In genomic region chr21:39175665-39176064, GRCh38 we compare ENCODE assay signal across 1 cellular context.
TF ChIP-seq lines count a peak whose summit lies in the region.

No MANE protein-coding gene starts in this region.

TF ChIP-seq in K562, 482 proteins besides CTCF, POLR2A, EP300 and RAD21:
- TF ChIP-seq KDM4B (IDR thresholded peaks at IDR 0.05; ENCODE audit: borderline replicate concordance in 2 of 2, low read depth in 1 of 2): no peak
- TF ChIP-seq UBTF (IDR thresholded peaks at IDR 0.05; ENCODE audit: borderline replicate concordance in 1 of 2, low read depth in 2 of 2, low read length in 2 of 2): no peak
- TF ChIP-seq, protein P1, sequence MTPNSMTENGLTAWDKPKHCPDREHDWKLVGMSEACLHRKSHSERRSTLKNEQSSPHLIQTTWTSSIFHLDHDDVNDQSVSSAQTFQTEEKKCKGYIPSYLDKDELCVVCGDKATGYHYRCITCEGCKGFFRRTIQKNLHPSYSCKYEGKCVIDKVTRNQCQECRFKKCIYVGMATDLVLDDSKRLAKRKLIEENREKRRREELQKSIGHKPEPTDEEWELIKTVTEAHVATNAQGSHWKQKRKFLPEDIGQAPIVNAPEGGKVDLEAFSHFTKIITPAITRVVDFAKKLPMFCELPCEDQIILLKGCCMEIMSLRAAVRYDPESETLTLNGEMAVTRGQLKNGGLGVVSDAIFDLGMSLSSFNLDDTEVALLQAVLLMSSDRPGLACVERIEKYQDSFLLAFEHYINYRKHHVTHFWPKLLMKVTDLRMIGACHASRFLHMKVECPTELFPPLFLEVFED (CRISPR knock-in tag; conservative IDR thresholded peaks at IDR 0.05): 0 out of 2 replicates have a peak, but pooled peaks have one; percentile 21
- 0 out of 2 replicates have a peak, but pooled peaks have one; percentile 52 for TF ChIP-seq ELF4 (CRISPR knock-in tag; IDR thresholded peaks at IDR 0.05)
- TF ChIP-seq ZNF212 (CRISPR knock-in tag; IDR thresholded peaks at IDR 0.05): no peak
